In genomic region chr5:141617128-141617527, GRCh38 we compare ENCODE assay signal across 1 cellular context.
TF ChIP-seq lines count a peak whose summit lies in the region.

No MANE protein-coding gene starts in this region.

TF ChIP-seq in GM12878, 131 proteins besides CTCF, POLR2A, EP300 and RAD21:
- TF ChIP-seq SMAD1 (IDR thresholded peaks at IDR 0.05; ENCODE audit: low read depth, partially characterized antibody), result no peak
- no peak for TF ChIP-seq NRF1 (conservative IDR thresholded peaks at IDR 0.05; ENCODE audit: low read depth, low read length)
